14 cellular contexts compared by ENCODE assay signal in the genomic region with DNA sequence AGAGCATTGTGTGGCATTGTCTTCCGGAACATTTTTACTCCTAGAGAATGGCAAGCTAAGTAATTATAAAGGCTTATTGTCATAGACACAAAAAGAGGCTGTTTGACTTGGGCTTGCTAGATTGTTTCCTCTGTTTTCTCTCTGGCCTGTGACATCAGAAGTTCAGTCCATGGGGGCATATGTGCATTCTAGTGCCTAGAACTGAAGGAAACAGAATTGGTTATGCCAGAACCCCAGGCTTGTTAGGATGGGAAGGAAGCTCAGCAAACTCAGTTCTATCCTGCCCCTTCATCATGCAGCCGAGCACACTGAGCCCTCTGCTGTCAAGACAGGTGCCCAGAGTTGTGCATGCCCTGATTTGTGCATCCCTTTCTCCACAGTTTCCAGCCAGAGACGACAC.
"Had no signal": no experiment of that assay in that cellular context is flagged by ENCODE, and none has a peak within 500 bp of the region (broad histone marks: within the 10 kb centered on the region; RNA-seq: fewer than 3 reads in every experiment).

No MANE protein-coding gene starts in this region.

- DNase-seq: activated CD4-positive, alpha-beta T cell treated with anti-CD3 and anti-CD28 coated beads, Interleukin-2, amount 50 U/mL, for 1 hour; activated CD8-positive, alpha-beta memory T cell treated with anti-CD3 and anti-CD28 coated beads for 24 hours; activated naive CD4-positive, alpha-beta T cell treated with anti-CD3 and anti-CD28 coated beads for 36 hours; activated naive CD8-positive, alpha-beta T cell treated with anti-CD3 and anti-CD28 coated beads, Interleukin-2, amount 50 U/mL, for 24 hours; effector CD4-positive, alpha-beta T cell; esophagus squamous epithelium; mucosa of descending colon; naive thymus-derived CD4-positive, alpha-beta T cell; stimulated activated CD4-positive, alpha-beta T cell treated with anti-CD3 and anti-CD28 coated beads, Interleukin-2, amount 100 ng/mL, for 48 hours; T-cell; T-helper 9 cell; trophoblast cell had no signal

- ATAC-seq: activated naive CD8-positive, alpha-beta T cell treated with anti-CD3 and anti-CD28 coated beads, Interleukin-2, amount 50 U/mL, for 24 hours; mucosa of descending colon; naive thymus-derived CD4-positive, alpha-beta T cell; stimulated activated memory B cell treated with anti-CD40 and anti-IgM and Interleukin-4, amounts not matched to agents 10 μg/mL and 1 μg/mL and 100 μg/mL, for 72 hours; T-cell had no signal

- H3K27ac ChIP-seq: esophagus squamous epithelium, SK-N-MC had no signal
